Comparison of ENCODE assay signal across 27 cellular contexts in the genomic region with DNA sequence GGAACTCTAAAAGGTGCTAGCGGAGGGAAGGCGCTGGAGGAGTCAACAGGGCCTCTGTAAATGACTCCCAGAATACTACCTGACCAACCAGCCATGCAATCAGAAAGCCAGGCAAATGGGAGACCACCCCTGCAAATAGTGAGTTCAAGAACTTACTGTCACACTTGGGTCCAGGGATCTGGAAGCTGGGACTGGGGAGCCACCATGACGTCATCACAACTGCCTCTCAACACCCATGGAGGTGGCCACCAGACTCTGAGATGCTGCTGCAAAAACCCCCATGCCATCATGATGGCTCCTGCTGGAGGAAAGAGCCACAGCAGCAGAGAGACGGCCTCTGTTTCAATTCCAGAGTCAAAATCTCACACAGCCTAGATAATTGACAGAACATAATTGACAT. TPM values are rescaled to one million over a fixed set of nuclear protein-coding genes. Genes with fewer than 3 reads are reported as not detected.
DNase-seq lines count a peak whose midpoint lies in the region; ATAC-seq, FAIRE-seq and TF ChIP-seq lines count a peak whose summit lies in the region.
"Had no signal": no experiment of that assay in that cellular context is flagged by ENCODE, and none has a peak within 500 bp of the region (broad histone marks: within the 10 kb centered on the region; RNA-seq: fewer than 3 reads in every experiment).

No MANE protein-coding gene starts in this region.

- no peak overlapping the region for H2BK20ac ChIP-seq in H9 (ENCODE audit: low read depth, low read length, poor library complexity, severe bottlenecking)

- no peak overlapping the region for H2BK15ac ChIP-seq in H9 (ENCODE audit: low read depth, low read length)

- H3K23ac ChIP-seq in H9 (ENCODE audit: insufficient read length, low read depth, low read length): no peak overlapping the region

- no peak overlapping the region for H2BK5ac ChIP-seq in H9 (ENCODE audit: insufficient read length, low read length)

- H3K27ac ChIP-seq in H9 (ENCODE audit: insufficient read length, low read depth, low read length) (no peak overlapping the region), K562 (ENCODE audit: extremely low read depth, low read depth, low read length) (no peak overlapping the region), endodermal cell (ENCODE audit: low read depth, low read length) (no peak overlapping the region)
- H3K27ac ChIP-seq: A549; BLaER1 treated with 17β-estradiol and CSF1 and Interleukin-3, amounts not matched to agents 10 nM and 100 nM had no signal

- H3K4me3 ChIP-seq in K562: no peak overlapping the region
- H3K4me3 ChIP-seq in endodermal cell (ENCODE audit: low read length): no peak overlapping the region
- H3K4me3 ChIP-seq: A549; BLaER1 treated with 17β-estradiol and CSF1 and Interleukin-3, amounts not matched to agents 10 nM and 100 nM had no signal

- no peak overlapping the region for H3K4ac ChIP-seq in H9 (ENCODE audit: low read depth, low read length)

- H3K4me3 Mint-ChIP-seq in H9: no peak overlapping the region
- H3K4me3 Mint-ChIP-seq in endodermal cell: no peak overlapping the region
- no peak overlapping the region for H3K4me3 Mint-ChIP-seq in type B pancreatic cell
- H3K4me3 Mint-ChIP-seq: CD4-positive, alpha-beta T cell; CD8-positive, alpha-beta memory T cell; HFFc6 had no signal

- no peaks in the 10 kb centered on the region for H3K79me1 ChIP-seq in H9 (ENCODE audit: insufficient read depth, low read depth, low read length, poor library complexity, severe bottlenecking)

- FAIRE-seq in K562 (lab: Jason Lieb, UNC): no peak
- FAIRE-seq: A549, GM12891, GM18507 had no signal

- CTCF ChIA-PET in K562 (lab: Yijun Ruan, JAX; ENCODE audit: low intra/inter-chr PET ratio): no interaction called here

- H3K79me2 ChIP-seq in H9 (ENCODE audit: insufficient read depth, low read length): no peaks in the 10 kb centered on the region
- no peaks in the 10 kb centered on the region for H3K79me2 ChIP-seq in K562 (ENCODE audit: control insufficient read depth, insufficient read depth, low read length)

- H3K9me1 ChIP-seq in K562 (ENCODE audit: control insufficient read depth, insufficient read depth, low read length): no peaks in the 10 kb centered on the region

- H2AFZ ChIP-seq in H9 (ENCODE audit: low read length) (no peak overlapping the region), K562 (ENCODE audit: low read depth, low read length) (no peak overlapping the region)

- no peaks in the 10 kb centered on the region for H3K9me3 ChIP-seq in H9 (ENCODE audit: control insufficient read depth, low read depth, low read length)
- no peaks in the 10 kb centered on the region for H3K9me3 ChIP-seq in K562 (replicated peaks; ENCODE audit: control insufficient read depth, insufficient read depth, low read depth, low read length)
- H3K9me3 ChIP-seq in endodermal cell (ENCODE audit: control insufficient read depth, low read length): no peaks in the 10 kb centered on the region
- H3K9me3 ChIP-seq: A549; BE2C; BLaER1 treated with 17β-estradiol and CSF1 and Interleukin-3, amounts not matched to agents 10 nM and 100 nM had no signal

- ATAC-seq in K562 (no peak), GM21619 (IDR thresholded peaks at IDR 0.05; ENCODE audit: unreplicated experiment) (no peak)
- ATAC-seq: A549, HCT116 had no signal

- H3K18ac ChIP-seq in H9 (ENCODE audit: insufficient read length, low read depth, low read length): no peak overlapping the region

- no peak overlapping the region for H3K27ac Mint-ChIP-seq in H9
- H3K27ac Mint-ChIP-seq in endodermal cell: no peak overlapping the region
- no peak overlapping the region for H3K27ac Mint-ChIP-seq in type B pancreatic cell
- H3K27ac Mint-ChIP-seq: CD14-positive monocyte; CD4-positive, alpha-beta T cell; CD8-positive, alpha-beta memory T cell; HFFc6 had no signal

- H3K9me3 Mint-ChIP-seq in H9 (no peaks in the 10 kb centered on the region), endodermal cell (no peaks in the 10 kb centered on the region), type B pancreatic cell (no peaks in the 10 kb centered on the region)
- H3K9me3 Mint-ChIP-seq: CD14-positive monocyte; CD4-positive, alpha-beta T cell; CD8-positive, alpha-beta memory T cell; HFFc6 had no signal

- H3K4me2 ChIP-seq in H9 (ENCODE audit: insufficient read depth, insufficient read length, low read length) (no peak overlapping the region), K562 (ENCODE audit: insufficient read depth, low read length) (no peak overlapping the region)
- H3K4me2 ChIP-seq: A549; BLaER1 treated with 17β-estradiol and CSF1 and Interleukin-3, amounts not matched to agents 10 nM and 100 nM had no signal

- H2BK12ac ChIP-seq in H9 (ENCODE audit: insufficient read length, low read depth, low read length): no peak overlapping the region

- intact Hi-C loops in K562 (cut with micrococcal nuclease): no loop called here

- no peak for TF ChIP-seq CTCF in H9 (conservative IDR thresholded peaks at IDR 0.05)
- no peak for TF ChIP-seq CTCF in K562 (IDR thresholded peaks at IDR 0.05 in 2 of 3, conservative IDR thresholded peaks at IDR 0.05 in 1 of 3; ENCODE audit: insufficient read depth in 2 of 3, low read depth in 1 of 3, low read length in 3 of 3)
- no peak for TF ChIP-seq CTCF in endodermal cell (conservative IDR thresholded peaks at IDR 0.05)
- no peak for TF ChIP-seq CTCF in type B pancreatic cell (conservative IDR thresholded peaks at IDR 0.05)

- no peak for TF ChIP-seq POLR2A in K562 (conservative IDR thresholded peaks at IDR 0.05)

- H3K56ac ChIP-seq in H9 (ENCODE audit: insufficient read length, low read depth, low read length): no peak overlapping the region

- H3K23me2 ChIP-seq in H9 (ENCODE audit: insufficient read length, low read depth, low read length, poor library complexity, severe bottlenecking): no peaks in the 10 kb centered on the region

- H3T11ph ChIP-seq in H9 (ENCODE audit: low read length): no peak overlapping the region

- TF ChIP-seq EP300 in K562 (IDR thresholded peaks at IDR 0.05; ENCODE audit: low read length): no peak

- no CpG with 5 or more reads among the region's 4 CpGs for WGBS in H9 (ENCODE audit: extremely low coverage, insufficient read length, low lambda C conversion rate)
- WGBS in K562 (ENCODE audit: insufficient coverage, low coverage, missing lambda C conversion rate): 0% methylated on average over 3 of the region's 4 CpGs
- 86 to 90% methylated on average over 4 of the region's 4 CpGs for WGBS in endodermal cell (ENCODE audit: insufficient coverage in 1 of 2, insufficient read length in 1 of 2), 2 experiments

- H3K36me3 Mint-ChIP-seq in H9 (ENCODE audit: insufficient read depth in 1 of 3, low read depth in 3 of 3): no peaks in the 10 kb centered on the region
- no peaks in the 10 kb centered on the region for H3K36me3 Mint-ChIP-seq in endodermal cell (ENCODE audit: low read depth)
- H3K36me3 Mint-ChIP-seq in type B pancreatic cell: no peaks in the 10 kb centered on the region
- H3K36me3 Mint-ChIP-seq: CD14-positive monocyte; CD8-positive, alpha-beta memory T cell had no signal

- H3K4me1 Mint-ChIP-seq in H9: peaks cover 32 to 40% of the 10 kb centered on the region in 2 experiments
- peaks cover 11% of the 10 kb centered on the region for H3K4me1 Mint-ChIP-seq in endodermal cell
- no peaks in the 10 kb centered on the region for H3K4me1 Mint-ChIP-seq in type B pancreatic cell (ENCODE audit: unreplicated experiment)
- H3K4me1 Mint-ChIP-seq: CD8-positive, alpha-beta memory T cell had no signal

- no peak for TF ChIP-seq RAD21 in K562 (CRISPR knock-in tag; conservative IDR thresholded peaks at IDR 0.05 in 1 of 2, IDR thresholded peaks at IDR 0.05 in 1 of 2)

- BruUV-seq in K562 (replicated peaks; lab: Mats Ljungman, UMichigan): no TSS peak

- H3K27me3 ChIP-seq in H9 (ENCODE audit: insufficient read depth, low read length) (no peaks in the 10 kb centered on the region), K562 (ENCODE audit: control insufficient read depth in 2 of 2, insufficient read depth in 2 of 2, low read length in 2 of 2) (peaks cover 0 to 2% of the 10 kb centered on the region in 2 experiments; a peak in 1 of 5 replicates), endodermal cell (ENCODE audit: control insufficient read depth, insufficient read depth, low read length, poor library complexity, severe bottlenecking) (peaks cover 19% of the 10 kb centered on the region)
- H3K27me3 ChIP-seq: BE2C; BLaER1 treated with 17β-estradiol and CSF1 and Interleukin-3, amounts not matched to agents 10 nM and 100 nM had no signal

- H4K20me1 ChIP-seq in H9 (ENCODE audit: control insufficient read depth, insufficient read depth, insufficient read length): no peaks in the 10 kb centered on the region
- H4K20me1 ChIP-seq in K562 (replicated peaks; ENCODE audit: control insufficient read depth, insufficient read depth, low read length): no peaks in the 10 kb centered on the region
- H4K20me1 ChIP-seq: BLaER1 treated with 17β-estradiol and CSF1 and Interleukin-3, amounts not matched to agents 10 nM and 100 nM had no signal

- no peak overlapping the region for H4K5ac ChIP-seq in H9 (ENCODE audit: insufficient read length, low read depth, low read length)

- H2AK5ac ChIP-seq in H9 (ENCODE audit: insufficient read length, low read length): no peak overlapping the region

- in situ Hi-C loops in K562 (cut with MboI): no loop called here

- H2BK120ac ChIP-seq in H9 (ENCODE audit: low read depth, low read length, poor library complexity, severe bottlenecking): no peak overlapping the region

- peaks cover 23% of the 10 kb centered on the region for H3K27me3 Mint-ChIP-seq in H9 (ENCODE audit: low read depth)
- H3K27me3 Mint-ChIP-seq in endodermal cell (ENCODE audit: insufficient read depth): peaks cover 27% of the 10 kb centered on the region
- H3K27me3 Mint-ChIP-seq in type B pancreatic cell: peaks cover 60% of the 10 kb centered on the region

- no peaks in the 10 kb centered on the region for H3K36me3 ChIP-seq in K562 (ENCODE audit: control insufficient read depth, insufficient read depth, low read length)
- H3K36me3 ChIP-seq in endodermal cell (ENCODE audit: control insufficient read depth, insufficient read depth, low read length): no peaks in the 10 kb centered on the region
- H3K36me3 ChIP-seq: BE2C; BLaER1 treated with 17β-estradiol and CSF1 and Interleukin-3, amounts not matched to agents 10 nM and 100 nM had no signal

- peak; percentile 7 for DNase-seq in H9
- no peak for DNase-seq in K562 (ENCODE audit: extremely low read depth in 1 of 4, low spot score in 3 of 4)
- DNase-seq in endodermal cell: peak; percentile 13
- DNase-seq in type B pancreatic cell (ENCODE audit: extremely low spot score, unreplicated experiment): peak; percentile 36
- DNase-seq in D341Med (ENCODE audit: low spot score): no peak
- no peak for DNase-seq in activated CD8-positive, alpha-beta memory T cell treated with anti-CD3 and anti-CD28 coated beads, Interleukin-2, amount 50 U/mL, for 4 hours
- DNase-seq: 8988T; ACHN; AML-193; BE2C; CD4-positive, alpha-beta T cell; CD8-positive, alpha-beta memory T cell; DMS53; DMS79 treated with DMSO at 0.1 percent for 48 hours; GF-D8; GOT3; H7; HFFc6 had no signal

- POLR2A ChIA-PET in K562 (lab: Yijun Ruan, JAX): no interaction called here

- no peak overlapping the region for H3K9ac ChIP-seq in H9 (ENCODE audit: extremely low read depth, insufficient read length, low read length)
- H3K9ac ChIP-seq in K562 (ENCODE audit: insufficient read depth in 1 of 2, low read depth in 2 of 2, low read length in 2 of 2): no peak overlapping the region
- H3K9ac ChIP-seq in endodermal cell (ENCODE audit: extremely low read depth, low read length, poor library complexity, severe bottlenecking): no peak overlapping the region
- H3K9ac ChIP-seq: BLaER1 treated with 17β-estradiol and CSF1 and Interleukin-3, amounts not matched to agents 10 nM and 100 nM had no signal

- H4K8ac ChIP-seq in H9 (replicated peaks; ENCODE audit: insufficient read length, low read depth, low read length): no peak overlapping the region

- no peaks in the 10 kb centered on the region for H3K4me1 ChIP-seq in H9 (ENCODE audit: insufficient read depth, low read length)
- no peaks in the 10 kb centered on the region for H3K4me1 ChIP-seq in K562 (replicated peaks in 1 of 2; ENCODE audit: control insufficient read depth in 2 of 2, insufficient read depth in 2 of 2, low read length in 2 of 2)
- peaks cover 14% of the 10 kb centered on the region for H3K4me1 ChIP-seq in endodermal cell (ENCODE audit: control insufficient read depth, insufficient read depth, low read length)
- H3K4me1 ChIP-seq: A549; BE2C; BLaER1 treated with 17β-estradiol and CSF1 and Interleukin-3, amounts not matched to agents 10 nM and 100 nM had no signal

- H3K14ac ChIP-seq in H9 (ENCODE audit: insufficient read depth, low read length): no peak overlapping the region

- no peak overlapping the region for H4K91ac ChIP-seq in H9 (ENCODE audit: insufficient read length, low read depth, low read length)

RNA-seq across cellular contexts. Expression of a gene that starts 8.5 kb away (rescaled TPM):
- total RNA-seq in H9 (2021) (0.59 and 0.63 TPM in 2 replicates), K562 (2014; rRNA removed) (not detected in 2 replicates), K562 (2014; rRNA removed; fragmentation: Illumina TruSeq; extraction: Trizol) (not detected in 2 replicates), K562 (2015; rRNA removed; fragmentation: Illumina TruSeq; extraction: Trizol) (not detected in 2 replicates), K562 (2021) (not detected in 2 replicates), endodermal cell (under 1 TPM; 0.51 to 0.71 TPM), type B pancreatic cell (ENCODE audit: low replicate concordance) (0.19 TPM in 1 of 2 replicates, not detected in the other)
- not detected in 2 replicates for total RNA-seq in K562 (2011; cell fraction: chromatin; rRNA removed; ENCODE audit: low replicate concordance)
- total RNA-seq in K562 (2011; cell fraction: nucleolus; rRNA removed): not detected in 2 replicates
- total RNA-seq in K562 (2011; cell fraction: nucleoplasm; rRNA removed): not detected in 2 replicates
- polyA plus RNA-seq in K562 (2011; rRNA removed) (not detected in 2 replicates), K562 (2014; fragmentation: Illumina TruSeq; extraction: Trizol) (not detected in 2 replicates), K562 (2014; fragmentation: Nextera tagmentation; extraction: Ambion mirVana) (not detected), K562 (2014; rRNA removed) (not detected in 2 replicates)
- polyA plus RNA-seq in K562 (2011; cell fraction: cytosol; rRNA removed): not detected in 2 replicates
- polyA plus RNA-seq in K562 (2011; cell fraction: nucleus; rRNA removed): not detected in 2 replicates
- not detected in 2 replicates for polyA plus RNA-seq in K562 (2012)
- polyA minus RNA-seq in K562 (2011; rRNA and poly(A)+ RNA removed): not detected in 2 replicates
- polyA minus RNA-seq in K562 (2011; cell fraction: cytosol; rRNA and poly(A)+ RNA removed): not detected in 2 replicates
- not detected in 2 replicates for polyA minus RNA-seq in K562 (2011; cell fraction: nucleus; rRNA and poly(A)+ RNA removed)
- polyA plus RNA-seq in endodermal cell (2013, experiment 1 of 2): 2.6 TPM
- polyA plus RNA-seq in endodermal cell (2013, experiment 2 of 2): 2.4 TPM
- total RNA-seq: CD4-positive, alpha-beta T cell; CD8-positive, alpha-beta memory T cell; Daoy; G401; HFFc6 had no signal
- polyA plus RNA-seq: A549; CD14-positive monocyte; CD8-positive, alpha-beta memory T cell had no signal

Comparison
In these comparisons a context has a peak if more than half of its experiments do, and no peak if none do; other contexts are left out.
1. DNase-seq: peak in H9 (single experiment), endodermal cell (single experiment) and type B pancreatic cell (single experiment); none in K562 (0 of 4), D341Med (single experiment) and activated CD8-positive, alpha-beta memory T cell treated with anti-CD3 and anti-CD28 coated beads, Interleukin-2, amount 50 U/mL, for 4 hours (single experiment).